In the genomic region with DNA sequence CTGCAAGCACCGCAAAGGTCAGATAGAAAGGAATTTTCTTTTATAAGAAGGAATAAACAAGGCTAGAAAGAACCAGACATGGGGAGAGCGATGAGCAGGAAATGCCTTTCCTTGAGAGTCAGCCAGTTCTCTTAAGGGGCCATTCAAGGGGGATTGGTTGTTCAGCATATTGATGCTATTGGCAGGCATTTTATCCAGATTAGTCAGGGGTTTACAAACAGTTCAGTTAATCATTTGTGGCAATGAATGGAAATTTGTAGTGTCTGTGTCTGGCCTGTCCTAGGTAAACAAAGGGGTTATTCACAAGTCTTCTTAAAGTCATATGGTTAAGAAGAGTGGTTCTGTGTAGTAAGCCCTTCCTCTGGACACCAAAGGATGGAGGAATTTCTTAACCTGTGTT, we compare ENCODE assay signal across 16 cellular contexts.
DNase-seq lines count a peak whose midpoint lies in the region; ATAC-seq, FAIRE-seq and TF ChIP-seq lines count a peak whose summit lies in the region.
"Had no signal": no experiment of that assay in that cellular context is flagged by ENCODE, and none has a peak within 500 bp of the region (broad histone marks: within the 10 kb centered on the region; RNA-seq: fewer than 3 reads in every experiment).

No MANE protein-coding gene starts in this region.

- no peaks in the 10 kb centered on the region for H3K4me1 Mint-ChIP-seq in activated T-cell treated with anti-CD3 and anti-CD28 coated beads, Interleukin-2, amount 50 U/mL, for 24 hours (ENCODE audit: low read depth)
- H3K4me1 Mint-ChIP-seq: natural killer cell; stimulated activated memory B cell treated with anti-CD40 and anti-IgM and Interleukin-4, amounts not matched to agents 10 μg/mL and 1 μg/mL and 100 μg/mL, for 72 hours had no signal

- H3K27me3 Mint-ChIP-seq in activated T-cell treated with anti-CD3 and anti-CD28 coated beads, Interleukin-2, amount 50 U/mL, for 24 hours: peaks cover 34% of the 10 kb centered on the region
- H3K27me3 Mint-ChIP-seq: stimulated activated memory B cell treated with anti-CD40 and anti-IgM and Interleukin-4, amounts not matched to agents 10 μg/mL and 1 μg/mL and 100 μg/mL, for 72 hours had no signal

- no peak overlapping the region for H3K27ac Mint-ChIP-seq in activated T-cell treated with anti-CD3 and anti-CD28 coated beads, Interleukin-2, amount 50 U/mL, for 24 hours
- H3K27ac Mint-ChIP-seq: natural killer cell; stimulated activated memory B cell treated with anti-CD40 and anti-IgM and Interleukin-4, amounts not matched to agents 10 μg/mL and 1 μg/mL and 100 μg/mL, for 72 hours had no signal

- no peaks in the 10 kb centered on the region for H3K9me1 ChIP-seq in keratinocyte (ENCODE audit: control insufficient read depth, extremely low read depth, insufficient read depth, low read length)

- no peak overlapping the region for H3K4me3 Mint-ChIP-seq in activated T-cell treated with anti-CD3 and anti-CD28 coated beads, Interleukin-2, amount 50 U/mL, for 24 hours
- H3K4me3 Mint-ChIP-seq: natural killer cell; stimulated activated memory B cell treated with anti-CD40 and anti-IgM and Interleukin-4, amounts not matched to agents 10 μg/mL and 1 μg/mL and 100 μg/mL, for 72 hours had no signal

- peak overlapping the region; percentile 65 for H3K27ac ChIP-seq in ACC112 (ENCODE audit: low read depth, low read length)
- H3K27ac ChIP-seq in keratinocyte (ENCODE audit: control insufficient read depth, insufficient read depth, low read length): no peak overlapping the region
- H3K27ac ChIP-seq: C4-2B had no signal

- no peaks in the 10 kb centered on the region for H4K20me1 ChIP-seq in keratinocyte (ENCODE audit: control insufficient read depth, extremely low read depth, insufficient read depth, low read length)

- H3K27me3 ChIP-seq in ACC112 (ENCODE audit: insufficient read depth, low read length): no peaks in the 10 kb centered on the region
- H3K27me3 ChIP-seq in keratinocyte (ENCODE audit: control insufficient read depth, extremely low read depth, insufficient read depth, low read length): no peaks in the 10 kb centered on the region

- H3K36me3 Mint-ChIP-seq in activated T-cell treated with anti-CD3 and anti-CD28 coated beads, Interleukin-2, amount 50 U/mL, for 24 hours (ENCODE audit: low read depth): no peaks in the 10 kb centered on the region
- H3K36me3 Mint-ChIP-seq: natural killer cell; stimulated activated memory B cell treated with anti-CD40 and anti-IgM and Interleukin-4, amounts not matched to agents 10 μg/mL and 1 μg/mL and 100 μg/mL, for 72 hours had no signal

- peak; percentile 49 for DNase-seq in HS-27A (ENCODE audit: low read depth)
- DNase-seq in astrocyte of the hippocampus (ENCODE audit: low read depth, low spot score): peak; percentile 60
- DNase-seq in keratinocyte (ENCODE audit: low read depth, low spot score): no peak
- no peak for DNase-seq in activated T-cell treated with anti-CD3 and anti-CD28 coated beads, Interleukin-2, amount 50 U/mL, for 24 hours
- DNase-seq in cortex of kidney (lab: John Stamatoyannopoulos, UW): no peak
- DNase-seq: activated CD4-positive, alpha-beta T cell treated with anti-CD3 and anti-CD28 coated beads for 1 hour; H7; natural killer cell; NCI-H345; stimulated activated CD4-positive, alpha-beta T cell treated with anti-CD3 and anti-CD28 coated beads, Interleukin-15, amount 100 ng/mL, for 24 hours had no signal

- H2AFZ ChIP-seq in ACC112 (ENCODE audit: low read length, unreplicated experiment) (no peak overlapping the region), keratinocyte (ENCODE audit: control insufficient read depth, low read length) (no peak overlapping the region)

- no peak for ATAC-seq in HG03469 (IDR thresholded peaks at IDR 0.05; ENCODE audit: unreplicated experiment)
- no peak for ATAC-seq in HG03521 (IDR thresholded peaks at IDR 0.05; ENCODE audit: unreplicated experiment)
- ATAC-seq: natural killer cell; Right ventricle myocardium inferior; stimulated activated memory B cell treated with anti-CD40 and anti-IgM and Interleukin-4, amounts not matched to agents 10 μg/mL and 1 μg/mL and 100 μg/mL, for 72 hours had no signal

- H3K9me3 Mint-ChIP-seq in activated T-cell treated with anti-CD3 and anti-CD28 coated beads, Interleukin-2, amount 50 U/mL, for 24 hours: no peaks in the 10 kb centered on the region
- H3K9me3 Mint-ChIP-seq: natural killer cell; stimulated activated memory B cell treated with anti-CD40 and anti-IgM and Interleukin-4, amounts not matched to agents 10 μg/mL and 1 μg/mL and 100 μg/mL, for 72 hours had no signal

- peak; percentile 58 for FAIRE-seq in keratinocyte (lab: Jason Lieb, UNC)

- H3K4me1 ChIP-seq in ACC112 (ENCODE audit: control insufficient read depth, insufficient read depth, low read length, unreplicated experiment) (peaks cover 25% of the 10 kb centered on the region), keratinocyte (ENCODE audit: control insufficient read depth, extremely low read depth, insufficient read depth, low read length) (peaks cover 2% of the 10 kb centered on the region)

- no peaks in the 10 kb centered on the region for H3K9me3 ChIP-seq in keratinocyte (ENCODE audit: control insufficient read depth, low read depth, low read length)

- no peak overlapping the region for H3K9ac ChIP-seq in keratinocyte (ENCODE audit: control insufficient read depth, extremely low read depth, insufficient read depth, low read length)

- H3K79me2 ChIP-seq in ACC112 (ENCODE audit: control insufficient read depth, insufficient read depth, low read length, unreplicated experiment): no peaks in the 10 kb centered on the region
- H3K79me2 ChIP-seq in keratinocyte (ENCODE audit: control insufficient read depth, insufficient read depth, low read length): no peaks in the 10 kb centered on the region

- no peak overlapping the region for H3K4me2 ChIP-seq in keratinocyte (ENCODE audit: control insufficient read depth, extremely low read depth, insufficient read depth, low read depth, low read length)

- dilution Hi-C loops in keratinocyte (cut with MboI; ENCODE audit: extremely low pct_ligation_motif_present, low sequenced_read_pairs): no loop called here

- H3K36me3 ChIP-seq in ACC112 (ENCODE audit: insufficient read depth, low read length): no peaks in the 10 kb centered on the region
- no peaks in the 10 kb centered on the region for H3K36me3 ChIP-seq in keratinocyte (ENCODE audit: control insufficient read depth in 2 of 2, extremely low read depth in 1 of 2, insufficient read depth in 2 of 2, low read length in 2 of 2)

- no peak for TF ChIP-seq CTCF in keratinocyte (optimal IDR thresholded peaks at IDR 0.05 in 1 of 3, IDR thresholded peaks at IDR 0.05 in 1 of 3, conservative IDR thresholded peaks at IDR 0.05 in 1 of 3; ENCODE audit: extremely low read depth in 1 of 3, insufficient read depth in 2 of 3, low read length in 3 of 3)

- peak overlapping the region; percentile 54 for H3K4me3 ChIP-seq in ACC112 (ENCODE audit: low read depth, low read length)
- no peak overlapping the region for H3K4me3 ChIP-seq in keratinocyte (ENCODE audit: control insufficient read depth in 2 of 3, extremely low read depth in 1 of 3, insufficient read depth in 2 of 3, low read depth in 1 of 3, low read length in 3 of 3)

Comparison
In these comparisons a context has a peak if more than half of its experiments do, and no peak if none do; other contexts are left out.
1. DNase-seq: peak in HS-27A (single experiment) and astrocyte of the hippocampus (single experiment); none in keratinocyte (single experiment), activated T-cell treated with anti-CD3 and anti-CD28 coated beads, Interleukin-2, amount 50 U/mL, for 24 hours (single experiment) and cortex of kidney (single experiment).